25 cellular contexts compared by ENCODE assay signal in genomic region chr20:59118855-59119254, GRCh38. TPM values are rescaled to one million over a fixed set of nuclear protein-coding genes. Genes with fewer than 3 reads are reported as not detected.
"Had no signal": no experiment of that assay in that cellular context is flagged by ENCODE, and none has a peak within 500 bp of the region (broad histone marks: within the 10 kb centered on the region; RNA-seq: fewer than 3 reads in every experiment).

No MANE protein-coding gene starts in this region.

- H3K36me3 Mint-ChIP-seq: mesothelial cell of epicardium had no signal

- H3K27me3 ChIP-seq: gastrocnemius medialis had no signal

- H3K9ac ChIP-seq: parathyroid adenoma had no signal

- H3K36me3 ChIP-seq: esophagus muscularis mucosa, gastrocnemius medialis, heart right ventricle, left ventricle myocardium inferior, lower lobe of right lung, thoracic aorta, transverse colon had no signal

- H3K27me3 Mint-ChIP-seq: memory B cell; stimulated activated naive B cell treated with anti-CD40 and anti-IgM and Interleukin-4, amounts not matched to agents 10 μg/mL and 1 μg/mL and 100 μg/mL, for 72 hours; stimulated activated naive CD8-positive, alpha-beta T cell treated with anti-CD3 and anti-CD28 coated beads, Interleukin-15, amount 100 ng/mL, for 72 hours had no signal

- H3K9me3 Mint-ChIP-seq: memory B cell, mesothelial cell of epicardium had no signal

- H3K27ac ChIP-seq: epithelial cell of prostate, esophagus muscularis mucosa, gastrocnemius medialis, heart right ventricle, left ventricle myocardium inferior, lower lobe of right lung, parathyroid adenoma, psoas muscle, skin epidermis, thoracic aorta, transverse colon had no signal

- H3K9me3 ChIP-seq: gastrocnemius medialis, lower lobe of right lung, psoas muscle, thoracic aorta, transverse colon had no signal

- H3K4me1 ChIP-seq: esophagus muscularis mucosa, gastrocnemius medialis, left ventricle myocardium inferior, lower lobe of right lung, parathyroid adenoma, psoas muscle had no signal

- ATAC-seq: gastrocnemius medialis; heart right ventricle; left cardiac atrium; lower lobe of right lung; psoas muscle; sciatic nerve; stimulated activated naive B cell treated with anti-CD40 and anti-IgM and Interleukin-4, amounts not matched to agents 10 μg/mL and 1 μg/mL and 100 μg/mL, for 72 hours; stimulated activated naive CD8-positive, alpha-beta T cell treated with anti-CD3 and anti-CD28 coated beads, Interleukin-15, amount 100 ng/mL, for 72 hours had no signal

- H3K4me3 ChIP-seq: esophagus muscularis mucosa, gastrocnemius medialis, heart right ventricle, left ventricle myocardium inferior, lower lobe of right lung, psoas muscle, skin epidermis, thoracic aorta, transverse colon had no signal

- DNase-seq: cortex of kidney; effector memory CD4-positive, alpha-beta T cell; gastrocnemius medialis; heart right ventricle; kidney; left cardiac atrium; left ventricle myocardium inferior; lower lobe of right lung; psoas muscle; stimulated activated CD4-positive, alpha-beta T cell treated with anti-CD3 and anti-CD28 coated beads, Interleukin-2, amount 100 ng/mL, for 24 hours; stimulated activated CD4-positive, alpha-beta T cell treated with anti-CD3 and anti-CD28 coated beads, Interleukin-4, amount 100 ng/mL, for 4 hours; stimulated activated naive B cell treated with anti-CD40 and anti-IgM and Interleukin-4, amounts not matched to agents 10 μg/mL and 1 μg/mL and 100 μg/mL, for 72 hours; stimulated activated naive CD8-positive, alpha-beta T cell treated with anti-CD3 and anti-CD28 coated beads, Interleukin-15, amount 100 ng/mL, for 72 hours; transverse colon had no signal

- H3K4me3 Mint-ChIP-seq: memory B cell; mesothelial cell of epicardium; nephron; stimulated activated naive B cell treated with anti-CD40 and anti-IgM and Interleukin-4, amounts not matched to agents 10 μg/mL and 1 μg/mL and 100 μg/mL, for 72 hours; stimulated activated naive CD8-positive, alpha-beta T cell treated with anti-CD3 and anti-CD28 coated beads, Interleukin-15, amount 100 ng/mL, for 72 hours had no signal

- H3K27ac Mint-ChIP-seq: mesothelial cell of epicardium; nephron; stimulated activated naive B cell treated with anti-CD40 and anti-IgM and Interleukin-4, amounts not matched to agents 10 μg/mL and 1 μg/mL and 100 μg/mL, for 72 hours; stimulated activated naive CD8-positive, alpha-beta T cell treated with anti-CD3 and anti-CD28 coated beads, Interleukin-15, amount 100 ng/mL, for 72 hours had no signal

RNA-seq across cellular contexts. Expression of gene ZNF831, which starts 44.8 kb away (rescaled TPM):
- total RNA-seq: fibroblast of villous mesenchyme, myocyte had no signal
